In genomic region chr5:42840279-42840678, GRCh38 we compare ENCODE assay signal across 11 cellular contexts. TPM values are rescaled to one million over a fixed set of nuclear protein-coding genes. Genes with fewer than 3 reads are reported as not detected.
A peak's percentile ranks its signal among the peaks of the same experiment; 100 is the strongest.
DNase-seq lines count a peak whose midpoint lies in the region; ATAC-seq and TF ChIP-seq lines count a peak whose summit lies in the region.
"Had no signal": no experiment of that assay in that cellular context is flagged by ENCODE, and none has a peak within 500 bp of the region (broad histone marks: within the 10 kb centered on the region; RNA-seq: fewer than 3 reads in every experiment).

No MANE protein-coding gene starts in this region.

- H3K9me3 Mint-ChIP-seq in activated naive CD4-positive, alpha-beta T cell treated with anti-CD3 and anti-CD28 coated beads, Interleukin-2, amount 50 U/mL, for 72 hours = peaks cover 3% of the 10 kb centered on the region in 2 donors

- TF ChIP-seq CTCF in gastroesophageal sphincter (IDR thresholded peaks at IDR 0.05) (no peak), retinal pigment epithelial cell (conservative IDR thresholded peaks at IDR 0.05; ENCODE audit: low read depth, low read length) (no peak)

- H3K4me3 ChIP-seq in BLaER1 treated with 17β-estradiol and CSF1 and Interleukin-3, amounts not matched to agents 10 nM and 100 nM = no peak overlapping the region; a peak in 3 of 20 replicates
- H3K4me3 ChIP-seq in gastroesophageal sphincter (no peak overlapping the region), retinal pigment epithelial cell (ENCODE audit: low read length) (no peak overlapping the region)

- H3K36me3 ChIP-seq in BLaER1 treated with 17β-estradiol and CSF1 and Interleukin-3, amounts not matched to agents 10 nM and 100 nM = no peaks in the 10 kb centered on the region
- H3K36me3 ChIP-seq in gastroesophageal sphincter = no peaks in the 10 kb centered on the region

- H4K20me1 ChIP-seq in BLaER1 treated with 17β-estradiol and CSF1 and Interleukin-3, amounts not matched to agents 10 nM and 100 nM = no peaks in the 10 kb centered on the region

- H3K27ac Mint-ChIP-seq in activated naive CD4-positive, alpha-beta T cell treated with anti-CD3 and anti-CD28 coated beads, Interleukin-2, amount 50 U/mL, for 72 hours = no peak overlapping the region

- ATAC-seq in gastroesophageal sphincter (peak; percentile 66), HG02610 (IDR thresholded peaks at IDR 0.05; ENCODE audit: unreplicated experiment) (no peak)
- no peak for ATAC-seq in activated naive CD4-positive, alpha-beta T cell treated with anti-CD3 and anti-CD28 coated beads, Interleukin-2, amount 50 U/mL, for 72 hours
- ATAC-seq: HCT116 had no signal

- no peak for TF ChIP-seq EP300 in gastroesophageal sphincter (IDR thresholded peaks at IDR 0.05)

- peak overlapping the region in 9 of 11 experiments; percentile 4 to 86 (median 64); a peak in 15 of 22 replicates for H3K4me2 ChIP-seq in BLaER1 treated with 17β-estradiol and CSF1 and Interleukin-3, amounts not matched to agents 10 nM and 100 nM

- peak overlapping the region in 10 of 11 experiments; percentile 36 to 82 (median 70); a peak in 19 of 22 replicates for H3K27ac ChIP-seq in BLaER1 treated with 17β-estradiol and CSF1 and Interleukin-3, amounts not matched to agents 10 nM and 100 nM
- peak overlapping the region in 3 of 4 donors; percentile 9 to 70 (median 29) for H3K27ac ChIP-seq in gastroesophageal sphincter

- 29 to 42% methylated on average over 4 to 6 of the region's 6 CpGs for WGBS in gastroesophageal sphincter (ENCODE audit: low coverage in 1 of 2), 2 donors

- H3K4me1 ChIP-seq in BLaER1 treated with 17β-estradiol and CSF1 and Interleukin-3, amounts not matched to agents 10 nM and 100 nM = peaks cover 0 to 45% (median 17%) of the 10 kb centered on the region in 10 experiments; a peak in 14 of 20 replicates
- H3K4me1 ChIP-seq in gastroesophageal sphincter = peaks cover 0 to 14% (median 0%) of the 10 kb centered on the region in 3 donors

- DNase-seq in OCI-M1 (lab: John Stamatoyannopoulos, UW) = peak; percentile 73
- peak; percentile 64 for DNase-seq in retinal pigment epithelial cell (ENCODE audit: low read depth)
- DNase-seq in NCI-H446 (lab: John Stamatoyannopoulos, UW) = no peak
- no peak for DNase-seq in T-helper 1 cell
- DNase-seq in activated naive CD4-positive, alpha-beta T cell treated with anti-CD3 and anti-CD28 coated beads, Interleukin-2, amount 50 U/mL, for 72 hours (ENCODE audit: low spot score in 2 of 2) = no peak
- DNase-seq: activated CD4-positive, alpha-beta T cell treated with anti-CD3 and anti-CD28 coated beads, Interleukin-2, amount 50 U/mL, for 4 hours had no signal

- H3K9ac ChIP-seq in BLaER1 treated with 17β-estradiol and CSF1 and Interleukin-3, amounts not matched to agents 10 nM and 100 nM = peak overlapping the region in 5 of 11 experiments; percentile 19 to 69 (median 58); a peak in 8 of 22 replicates

- no peaks in the 10 kb centered on the region for H3K27me3 ChIP-seq in BLaER1 treated with 17β-estradiol and CSF1 and Interleukin-3, amounts not matched to agents 10 nM and 100 nM
- no peaks in the 10 kb centered on the region for H3K27me3 ChIP-seq in gastroesophageal sphincter

- H3K36me3 Mint-ChIP-seq in activated naive CD4-positive, alpha-beta T cell treated with anti-CD3 and anti-CD28 coated beads, Interleukin-2, amount 50 U/mL, for 72 hours = no peaks in the 10 kb centered on the region

- TF ChIP-seq POLR2A in gastroesophageal sphincter (IDR thresholded peaks at IDR 0.05) = no peak

- peaks cover 9 to 45% (median 19%) of the 10 kb centered on the region in 11 experiments; a peak in 21 of 22 replicates for H3K9me3 ChIP-seq in BLaER1 treated with 17β-estradiol and CSF1 and Interleukin-3, amounts not matched to agents 10 nM and 100 nM (replicated peaks in 1 of 11)
- no peaks in the 10 kb centered on the region for H3K9me3 ChIP-seq in gastroesophageal sphincter

RNA-seq across cellular contexts. Expression of gene SELENOP, which starts 28.6 kb away (rescaled TPM):
- 100 to 1,000 TPM in 3 of 4 donors, 10 to 100 TPM in 1; 79.2 to 489 (median 247) TPM for total RNA-seq in gastroesophageal sphincter
- total RNA-seq in activated naive CD4-positive, alpha-beta T cell treated with anti-CD3 and anti-CD28 coated beads, Interleukin-2, amount 50 U/mL, for 72 hours = not detected
- total RNA-seq: Daoy had no signal

Comparison
In these comparisons a context has a peak if more than half of its experiments do, and no peak if none do; other contexts are left out.
1. DNase-seq: peak in OCI-M1 (single experiment) and retinal pigment epithelial cell (single experiment); none in NCI-H446 (0 of 2), T-helper 1 cell (0 of 5) and activated naive CD4-positive, alpha-beta T cell treated with anti-CD3 and anti-CD28 coated beads, Interleukin-2, amount 50 U/mL, for 72 hours (0 of 2).
2. RNA of gene SELENOP, which starts 28.6 kb away (total RNA-seq): 79.2 to 489 TPM in gastroesophageal sphincter; not detected in activated naive CD4-positive, alpha-beta T cell treated with anti-CD3 and anti-CD28 coated beads, Interleukin-2, amount 50 U/mL, for 72 hours; every median in the first group is over 10 times any median in the second.